In the genomic region with DNA sequence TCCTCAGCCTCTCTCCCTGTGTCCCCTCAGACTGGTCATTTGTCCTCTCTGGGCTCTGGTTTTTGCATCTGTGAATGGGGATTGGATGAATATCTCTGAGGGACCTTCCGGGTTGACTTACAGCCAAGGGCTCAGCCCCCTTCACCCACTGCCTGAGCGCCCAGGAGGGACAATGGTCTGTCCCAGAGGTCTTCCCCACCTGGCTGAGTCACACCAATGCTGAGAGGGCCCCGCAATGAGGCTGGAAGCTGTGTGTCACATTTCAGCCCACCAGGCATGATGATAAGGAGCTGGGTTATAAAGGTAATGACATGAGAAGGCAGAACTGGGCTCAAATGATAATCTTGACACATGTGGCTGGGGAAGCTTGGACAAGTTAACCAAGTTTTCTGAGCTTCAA, we compare ENCODE assay signal across 12 cellular contexts.
"Had no signal": no experiment of that assay in that cellular context is flagged by ENCODE, and none has a peak within 500 bp of the region (broad histone marks: within the 10 kb centered on the region; RNA-seq: fewer than 3 reads in every experiment).

No MANE protein-coding gene starts in this region.

- DNase-seq: activated CD4-positive, alpha-beta T cell treated with anti-CD3 and anti-CD28 coated beads for 1 hour; activated CD4-positive, alpha-beta T cell treated with anti-CD3 and anti-CD28 coated beads, Interleukin-2, amount 50 U/mL, for 48 hours; activated gamma-delta T cell treated with Interleukin-2 at 50 U/mL for 16 hours; aorta; cerebellar nuclear complex; psoas muscle; right lobe of liver; T1000; uterus had no signal

- H3K27ac Mint-ChIP-seq: dendritic cell treated with granulocyte-macrophage colony-stimulating factor and Interleukin-4, amounts not matched to agents 40 ng/mL and 50 ng/mL, for 4 days had no signal

- H3K9me3 Mint-ChIP-seq: dendritic cell treated with granulocyte-macrophage colony-stimulating factor and Interleukin-4, amounts not matched to agents 40 ng/mL and 50 ng/mL, for 4 days had no signal

- H3K36me3 ChIP-seq: right lobe of liver, uterus had no signal

- H3K4me3 ChIP-seq: psoas muscle, right lobe of liver, SK-N-MC, uterus had no signal

- ATAC-seq: psoas muscle had no signal

- H3K4me3 Mint-ChIP-seq: dendritic cell treated with granulocyte-macrophage colony-stimulating factor and Interleukin-4, amounts not matched to agents 40 ng/mL and 50 ng/mL, for 4 days; nephron had no signal

- H3K4me1 ChIP-seq: psoas muscle, right lobe of liver, uterus had no signal

- H3K27ac ChIP-seq: psoas muscle, right lobe of liver, SK-N-MC, uterus had no signal

- H3K9me3 ChIP-seq: psoas muscle, right lobe of liver, uterus had no signal

- H3K27me3 ChIP-seq: right lobe of liver, uterus had no signal
